ENCODE assay signal across 23 cellular contexts in the genomic region with DNA sequence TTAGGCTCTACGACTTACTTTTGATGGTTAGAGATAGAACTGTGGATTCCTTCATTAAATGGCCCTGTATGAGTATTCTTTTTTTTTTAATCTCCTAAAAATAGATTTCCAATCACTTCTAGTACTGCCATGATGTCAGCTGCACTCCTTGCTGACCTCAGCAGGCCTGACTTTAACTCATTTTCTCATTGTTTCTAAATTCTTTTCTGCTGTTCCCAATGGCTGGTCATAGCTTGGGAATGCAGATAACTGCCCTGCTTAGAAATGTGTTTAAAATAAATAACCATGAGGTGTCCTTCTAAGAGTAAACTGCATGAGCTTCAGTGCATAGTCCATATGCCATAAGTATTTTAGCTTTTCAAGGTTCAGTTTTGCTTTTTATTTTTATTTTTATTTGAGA. TPM values are rescaled to one million over a fixed set of nuclear protein-coding genes. Genes with fewer than 3 reads are reported as not detected.
A peak's percentile ranks its signal among the peaks of the same experiment; 100 is the strongest.
DNase-seq lines count a peak whose midpoint lies in the region; ATAC-seq, FAIRE-seq and TF ChIP-seq lines count a peak whose summit lies in the region.
"Had no signal": no experiment of that assay in that cellular context is flagged by ENCODE, and none has a peak within 500 bp of the region (broad histone marks: within the 10 kb centered on the region; RNA-seq: fewer than 3 reads in every experiment).

No MANE protein-coding gene starts in this region.

- POLR2A ChIA-PET in PC-9 (lab: Charles Lee; ENCODE audit: unreplicated experiment): no interaction called here

- no peak overlapping the region for H3K27ac Mint-ChIP-seq in activated T-helper 1 cell treated with anti-CD3 and anti-CD28 coated beads, Interleukin-12 subunit alpha, Interleukin-12 subunit beta, Interleukin-2, Interleukin-4 antibody, amounts not matched to agents 30 ng/mL and 10 ng/mL and 1 ng/mL, durations not matched to agents 14 hours and 24 hours and 36 hours
- H3K27ac Mint-ChIP-seq: activated CD4-positive, alpha-beta T cell treated with anti-CD3 and anti-CD28 coated beads, Interleukin-2, amount 10 ng/mL, durations not matched to agents 24 days and 14 days; GM23338; T-cell had no signal

- no peaks in the 10 kb centered on the region for H3K9me2 ChIP-seq in PC-9 (ENCODE audit: insufficient read depth)

- no peaks in the 10 kb centered on the region for H4K20me1 ChIP-seq in PC-9 (ENCODE audit: insufficient read depth)

- no peak overlapping the region for H3K4me3 ChIP-seq in PC-9
- H3K4me3 ChIP-seq: dorsolateral prefrontal cortex, GM23338, testis had no signal

- H3K36me3 Mint-ChIP-seq in activated T-helper 1 cell treated with anti-CD3 and anti-CD28 coated beads, Interleukin-12 subunit alpha, Interleukin-12 subunit beta, Interleukin-2, Interleukin-4 antibody, amounts not matched to agents 30 ng/mL and 10 ng/mL and 1 ng/mL, durations not matched to agents 14 hours and 24 hours and 36 hours (ENCODE audit: low read depth): no peaks in the 10 kb centered on the region
- H3K36me3 Mint-ChIP-seq: T-cell had no signal

- peaks cover 2% of the 10 kb centered on the region for H3K27me3 Mint-ChIP-seq in activated T-helper 1 cell treated with anti-CD3 and anti-CD28 coated beads, Interleukin-12 subunit alpha, Interleukin-12 subunit beta, Interleukin-2, Interleukin-4 antibody, amounts not matched to agents 30 ng/mL and 10 ng/mL and 1 ng/mL, durations not matched to agents 14 hours and 24 hours and 36 hours (ENCODE audit: insufficient read depth)
- H3K27me3 Mint-ChIP-seq: activated CD4-positive, alpha-beta T cell treated with anti-CD3 and anti-CD28 coated beads, Interleukin-2, amount 10 ng/mL, durations not matched to agents 24 days and 14 days; T-cell had no signal

- H3F3A ChIP-seq in PC-9 (ENCODE audit: insufficient read depth, low read depth): no peaks in the 10 kb centered on the region

- DNase-seq in AG20443 (ENCODE audit: low spot score): peak; percentile 68
- DNase-seq in HTR-8/SVneo (ENCODE audit: insufficient read length, low spot score): peak; percentile 36
- DNase-seq in astrocyte of the hippocampus (ENCODE audit: low read depth, low spot score): peak; percentile 61
- peak; percentile 64 for DNase-seq in kidney glomerular epithelial cell (lab: John Stamatoyannopoulos, UW)
- no peak for DNase-seq in activated T-helper 1 cell treated with anti-CD3 and anti-CD28 coated beads, Interleukin-12 subunit alpha, Interleukin-12 subunit beta, Interleukin-2, Interleukin-4 antibody, amounts not matched to agents 30 ng/mL and 10 ng/mL and 1 ng/mL, durations not matched to agents 14 hours and 24 hours and 36 hours (ENCODE audit: low spot score)
- DNase-seq in PC-9: no peak
- DNase-seq in D721Med (ENCODE audit: insufficient read length, low spot score): no peak
- DNase-seq: activated CD4-positive, alpha-beta T cell treated with anti-CD3 and anti-CD28 coated beads, Interleukin-2, amount 10 ng/mL, durations not matched to agents 24 days and 14 days; activated naive CD4-positive, alpha-beta T cell; aorta; DND-41; dorsolateral prefrontal cortex; left ventricle myocardium superior; NCI-H1436 treated with DMSO at 0.1 percent for 48 hours; NCI-H2171 treated with DMSO at 0.1 percent for 48 hours; NCI-H748 treated with DMSO at 0.1 percent for 48 hours; SHP77; T-cell; testis had no signal

- no peaks in the 10 kb centered on the region for H3K9me3 ChIP-seq in PC-9 (ENCODE audit: insufficient read depth, low read depth)
- H3K9me3 ChIP-seq: neutrophil, testis had no signal

- FAIRE-seq in HTR-8/SVneo (lab: Jason Lieb, UNC) (peak; percentile 38), D721Med (lab: Jason Lieb, UNC) (no peak)
- FAIRE-seq: HepG2 had no signal

- no peaks in the 10 kb centered on the region for H3K4me1 Mint-ChIP-seq in activated T-helper 1 cell treated with anti-CD3 and anti-CD28 coated beads, Interleukin-12 subunit alpha, Interleukin-12 subunit beta, Interleukin-2, Interleukin-4 antibody, amounts not matched to agents 30 ng/mL and 10 ng/mL and 1 ng/mL, durations not matched to agents 14 hours and 24 hours and 36 hours (ENCODE audit: low read depth)
- H3K4me1 Mint-ChIP-seq: activated CD4-positive, alpha-beta T cell treated with anti-CD3 and anti-CD28 coated beads, Interleukin-2, amount 10 ng/mL, durations not matched to agents 24 days and 14 days; T-cell had no signal

- intact Hi-C loops in activated T-helper 1 cell treated with anti-CD3 and anti-CD28 coated beads, Interleukin-12 subunit alpha, Interleukin-12 subunit beta, Interleukin-2, Interleukin-4 antibody, amounts not matched to agents 30 ng/mL and 10 ng/mL and 1 ng/mL, durations not matched to agents 14 hours and 24 hours and 36 hours (cut with micrococcal nuclease): no loop called here
- intact Hi-C loops in PC-9 (cut with micrococcal nuclease; ENCODE audit: unreplicated experiment): no loop called here

- H3K4me3 Mint-ChIP-seq in activated T-helper 1 cell treated with anti-CD3 and anti-CD28 coated beads, Interleukin-12 subunit alpha, Interleukin-12 subunit beta, Interleukin-2, Interleukin-4 antibody, amounts not matched to agents 30 ng/mL and 10 ng/mL and 1 ng/mL, durations not matched to agents 14 hours and 24 hours and 36 hours: no peak overlapping the region
- H3K4me3 Mint-ChIP-seq: activated CD4-positive, alpha-beta T cell treated with anti-CD3 and anti-CD28 coated beads, Interleukin-2, amount 10 ng/mL, durations not matched to agents 24 days and 14 days; GM23338; T-cell had no signal

- H3K4me1 ChIP-seq in PC-9 (replicated peaks; ENCODE audit: insufficient read depth): no peaks in the 10 kb centered on the region
- H3K4me1 ChIP-seq: testis had no signal

- no peak overlapping the region for H2AFZ ChIP-seq in PC-9
- H2AFZ ChIP-seq: GM23338 had no signal

- no peak overlapping the region for H3K27ac ChIP-seq in PC-9
- H3K27ac ChIP-seq: dorsolateral prefrontal cortex, neutrophil, testis had no signal

- TF ChIP-seq CTCF in PC-9 (conservative IDR thresholded peaks at IDR 0.05) (no peak), D721Med (IDR thresholded peaks at IDR 0.05; ENCODE audit: insufficient read depth, missing control alignments) (no peak)

- no peaks in the 10 kb centered on the region for H3K9me3 Mint-ChIP-seq in activated T-helper 1 cell treated with anti-CD3 and anti-CD28 coated beads, Interleukin-12 subunit alpha, Interleukin-12 subunit beta, Interleukin-2, Interleukin-4 antibody, amounts not matched to agents 30 ng/mL and 10 ng/mL and 1 ng/mL, durations not matched to agents 14 hours and 24 hours and 36 hours
- H3K9me3 Mint-ChIP-seq: activated CD4-positive, alpha-beta T cell treated with anti-CD3 and anti-CD28 coated beads, Interleukin-2, amount 10 ng/mL, durations not matched to agents 24 days and 14 days; GM23338; T-cell had no signal

- peaks cover 42% of the 10 kb centered on the region for H3K27me3 ChIP-seq in PC-9 (ENCODE audit: insufficient read depth, low read depth)
- H3K27me3 ChIP-seq: dorsolateral prefrontal cortex, neutrophil, testis had no signal

- BruUV-seq in PC-9 (replicated peaks; lab: Mats Ljungman, UMichigan): no TSS peak

- no peak for TF ChIP-seq POLR2A in GM18505 (IDR thresholded peaks at IDR 0.05; ENCODE audit: borderline replicate concordance, extremely low read depth, insufficient read depth, insufficient read length)

- no peak overlapping the region for H3K4me2 ChIP-seq in PC-9
- H3K4me2 ChIP-seq: GM23338 had no signal

- H3K79me2 ChIP-seq in PC-9 (ENCODE audit: low read depth): no peaks in the 10 kb centered on the region

- CTCF ChIA-PET in PC-9 (lab: Charles Lee): no interaction called here

- no peaks in the 10 kb centered on the region for H3K36me3 ChIP-seq in PC-9 (ENCODE audit: low read depth)
- H3K36me3 ChIP-seq: neutrophil had no signal

- no peak for ATAC-seq in GM18505 (IDR thresholded peaks at IDR 0.05; ENCODE audit: unreplicated experiment)
- ATAC-seq: GM23338, HepG2, left ventricle myocardium superior, T-cell had no signal

RNA-seq across cellular contexts. Expression of a gene that starts 15.7 kb away (rescaled TPM):
- total RNA-seq in activated T-helper 1 cell treated with anti-CD3 and anti-CD28 coated beads, Interleukin-12 subunit alpha, Interleukin-12 subunit beta, Interleukin-2, Interleukin-4 antibody, amounts not matched to agents 30 ng/mL and 10 ng/mL and 1 ng/mL, durations not matched to agents 14 hours and 24 hours and 36 hours: not detected in 2 replicates
- 0.10 TPM in 1 of 2 replicates, not detected in the other for total RNA-seq in PC-9 (2021)
- total RNA-seq: activated CD4-positive, alpha-beta T cell treated with anti-CD3 and anti-CD28 coated beads, Interleukin-2, amount 10 ng/mL, durations not matched to agents 24 days and 14 days; HepG2; T-cell had no signal

Comparison
In these comparisons a context has a peak if more than half of its experiments do, and no peak if none do; other contexts are left out.
1. DNase-seq: peak in AG20443 (single experiment), HTR-8/SVneo (single experiment), astrocyte of the hippocampus (single experiment) and kidney glomerular epithelial cell (single experiment); none in activated T-helper 1 cell treated with anti-CD3 and anti-CD28 coated beads, Interleukin-12 subunit alpha, Interleukin-12 subunit beta, Interleukin-2, Interleukin-4 antibody, amounts not matched to agents 30 ng/mL and 10 ng/mL and 1 ng/mL, durations not matched to agents 14 hours and 24 hours and 36 hours (single experiment), PC-9 (0 of 2) and D721Med (single experiment).